In genomic region chrX:155896512-155896911, GRCh38 we compare ENCODE assay signal across 23 cellular contexts.
"Had no signal": no experiment of that assay in that cellular context is flagged by ENCODE, and none has a peak within 500 bp of the region (broad histone marks: within the 10 kb centered on the region; RNA-seq: fewer than 3 reads in every experiment).

No MANE protein-coding gene starts in this region.

- H3K4me1 ChIP-seq: adrenal gland, body of pancreas, esophagus squamous epithelium, parathyroid adenoma, right atrium auricular region, stomach, thyroid gland, upper lobe of right lung had no signal

- H3K27ac ChIP-seq: adrenal gland, body of pancreas, epithelial cell of prostate, esophagus squamous epithelium, parathyroid adenoma, right atrium auricular region, stomach, thyroid gland, upper lobe of right lung had no signal

- H3K4me3 ChIP-seq: adrenal gland, body of pancreas, esophagus squamous epithelium, right atrium auricular region, stomach, thyroid gland, upper lobe of right lung had no signal

- H3K27me3 ChIP-seq: adrenal gland, body of pancreas, esophagus squamous epithelium, right atrium auricular region, stomach, thyroid gland, upper lobe of right lung had no signal

- H3K36me3 ChIP-seq: adrenal gland had no signal

- DNase-seq: activated CD4-positive, alpha-beta T cell treated with anti-CD3 and anti-CD28 coated beads for 4 hours; activated CD4-positive, alpha-beta T cell treated with anti-CD3 and anti-CD28 coated beads, Interleukin-2, amount 50 U/mL, for 4 hours; activated effector memory CD4-positive, alpha-beta T cell treated with anti-CD3 and anti-CD28 coated beads, Interleukin-2, amount 50 U/mL, for 16 hours; activated naive CD4-positive, alpha-beta T cell treated with anti-CD3 and anti-CD28 coated beads for 36 hours; activated naive CD8-positive, alpha-beta T cell treated with anti-CD3 and anti-CD28 coated beads for 36 hours; aorta; body of pancreas; effector CD8-positive, alpha-beta T cell; esophagus squamous epithelium; glutamatergic neuron; islet precursor cell; naive thymus-derived CD8-positive, alpha-beta T cell; nucleus accumbens; stimulated activated CD4-positive, alpha-beta T cell treated with anti-CD3 and anti-CD28 coated beads, Interleukin-15, amount 100 ng/mL, for 24 hours; stimulated activated CD4-positive, alpha-beta T cell treated with anti-CD3 and anti-CD28 coated beads, Interleukin-2, amount 100 ng/mL, for 24 hours; stimulated activated naive B cell treated with anti-CD40 and anti-IgM and Interleukin-4, amounts not matched to agents 10 μg/mL and 1 μg/mL and 100 μg/mL, for 72 hours; stomach; thyroid gland; upper lobe of right lung had no signal

- H3K9me3 ChIP-seq: adrenal gland, body of pancreas, esophagus squamous epithelium, right atrium auricular region, stomach, thyroid gland, upper lobe of right lung had no signal

- ATAC-seq: body of pancreas; naive thymus-derived CD8-positive, alpha-beta T cell; stimulated activated naive B cell treated with anti-CD40 and anti-IgM and Interleukin-4, amounts not matched to agents 10 μg/mL and 1 μg/mL and 100 μg/mL, for 72 hours; upper lobe of right lung had no signal
